ENCODE assay signal across 36 cellular contexts in genomic region chr14:93707475-93707874, GRCh38.
"Had no signal": no experiment of that assay in that cellular context is flagged by ENCODE, and none has a peak within 500 bp of the region (broad histone marks: within the 10 kb centered on the region; RNA-seq: fewer than 3 reads in every experiment).

No MANE protein-coding gene starts in this region.

- H3K27me3 ChIP-seq: brain microvascular endothelial cell, cardiac muscle cell, colonic mucosa had no signal

- H3K27ac ChIP-seq: brain microvascular endothelial cell, cardiac muscle cell, colonic mucosa, PC-9, RWPE1, VCaP had no signal

- H3K4me2 ChIP-seq: PC-9 had no signal

- H3K4me3 ChIP-seq: cardiac muscle cell, colonic mucosa, PC-9 had no signal

- ATAC-seq: activated CD8-positive, alpha-beta memory T cell treated with anti-CD3 and anti-CD28 coated beads, Interleukin-2, amount 10 ng/mL, durations not matched to agents 7 days and 5 days; activated naive CD8-positive, alpha-beta T cell treated with anti-CD3 and anti-CD28 coated beads, Interleukin-2, amount 50 U/mL, for 24 hours; SK-N-SH treated with all-trans-retinoic acid at 6 μM for 48 hours; T-cell; T-helper 17 cell had no signal

- H3K9me3 ChIP-seq: colonic mucosa had no signal

- H3K36me3 ChIP-seq: brain microvascular endothelial cell, cardiac muscle cell, colonic mucosa had no signal

- DNase-seq: activated B cell treated with CpG ODN at 0.5 μM for 24 hours; activated CD4-positive, alpha-beta memory T cell treated with anti-CD3 and anti-CD28 coated beads, Interleukin-2, amount 10 ng/mL, durations not matched to agents 7 days and 5 days; activated CD4-positive, alpha-beta T cell treated with anti-CD3 and anti-CD28 coated beads for 4 hours; activated CD4-positive, alpha-beta T cell treated with anti-CD3 and anti-CD28 coated beads, Interleukin-2, amount 50 U/mL, for 1 hour; activated CD4-positive, CD25-positive, alpha-beta regulatory T cell treated with anti-CD3 and anti-CD28 coated beads, Interleukin-2, amount 50 U/mL, for 72 hours; activated CD8-positive, alpha-beta memory T cell treated with anti-CD3 and anti-CD28 coated beads for 24 hours; activated CD8-positive, alpha-beta memory T cell treated with anti-CD3 and anti-CD28 coated beads, Interleukin-2, amount 10 ng/mL, durations not matched to agents 7 days and 5 days; activated CD8-positive, alpha-beta memory T cell treated with anti-CD3 and anti-CD28 coated beads, Interleukin-2, amount 50 U/mL, for 48 hours; activated effector memory CD4-positive, alpha-beta T cell treated with Interleukin-2 at 50 U/mL for 16 hours; activated naive CD4-positive, alpha-beta T cell treated with anti-CD3 and anti-CD28 coated beads, Interleukin-2, amount 10 ng/mL, durations not matched to agents 7 days and 5 days; activated naive CD8-positive, alpha-beta T cell treated with anti-CD3 and anti-CD28 coated beads, Interleukin-2, amount 50 U/mL, for 24 hours; activated T-cell treated with anti-CD3 and anti-CD28 coated beads, Interleukin-2, amount 50 U/mL, for 48 hours; aorta; brain microvascular endothelial cell; colonic mucosa; MM.1S; MV-4-11; NCI-H1092; NCI-H1417 treated with DMSO at 0.1 percent for 48 hours; NCI-H2029; NCI-H2171 treated with DMSO at 0.1 percent for 48 hours; NCI-H2227 treated with DMSO at 0.1 percent for 48 hours; NCI-H446; NCI-H524; NCI-H69; NCI-H82; NK-92 treated with Interleukin-12 subunit alpha and Interleukin-12 subunit beta, amount 100 ng/mL, for 24 hours; PC-9; SIG-M5; T-cell; T-helper 17 cell; T-helper 9 cell had no signal

- H2AFZ ChIP-seq: PC-9 had no signal

- H3K4me1 ChIP-seq: colonic mucosa had no signal
